In the genomic region with DNA sequence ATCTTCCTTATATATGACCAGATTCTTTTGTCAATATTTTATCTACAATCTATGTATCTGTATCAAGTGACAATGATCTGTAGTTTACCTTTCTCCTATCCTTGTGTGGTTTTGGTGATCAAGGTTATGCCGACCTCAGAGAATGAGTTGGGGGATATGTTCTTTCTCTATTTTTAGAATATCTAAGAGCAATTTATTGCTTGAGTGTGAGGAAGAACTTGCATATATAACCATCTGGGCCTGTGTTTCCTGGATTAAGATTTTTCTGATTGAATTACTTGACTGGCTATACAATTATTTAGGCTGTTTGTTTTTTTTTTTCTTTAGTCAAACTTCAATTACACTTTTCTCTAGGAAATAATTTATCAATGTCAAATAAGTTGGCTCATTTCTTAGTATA, we compare ENCODE assay signal across 29 cellular contexts. TPM values are rescaled to one million over a fixed set of nuclear protein-coding genes. Genes with fewer than 3 reads are reported as not detected.
DNase-seq lines count a peak whose midpoint lies in the region; ATAC-seq, FAIRE-seq and TF ChIP-seq lines count a peak whose summit lies in the region.
"Had no signal": no experiment of that assay in that cellular context is flagged by ENCODE, and none has a peak within 500 bp of the region (broad histone marks: within the 10 kb centered on the region; RNA-seq: fewer than 3 reads in every experiment).

No MANE protein-coding gene starts in this region.

- TF ChIP-seq CTCF in astrocyte (IDR thresholded peaks at IDR 0.05; ENCODE audit: insufficient read depth, low read depth, low read length) (no peak), K562 (IDR thresholded peaks at IDR 0.05 in 2 of 3, conservative IDR thresholded peaks at IDR 0.05 in 1 of 3; ENCODE audit: insufficient read depth in 2 of 3, low read depth in 1 of 3, low read length in 3 of 3) (no peak), kidney (IDR thresholded peaks at IDR 0.05; ENCODE audit: borderline replicate concordance, extremely low read depth, insufficient read depth) (no peak)

- H2BK5ac ChIP-seq in mesendoderm (ENCODE audit: low read length): no peak overlapping the region
- no peak overlapping the region for H2BK5ac ChIP-seq in trophoblast cell (ENCODE audit: low read depth, low read length, poor library complexity)

- no peak overlapping the region for H4K8ac ChIP-seq in mesendoderm (ENCODE audit: low read depth, low read length)
- no peak overlapping the region for H4K8ac ChIP-seq in trophoblast cell (ENCODE audit: low read depth, low read length)

- no peaks in the 10 kb centered on the region for H3K27me3 Mint-ChIP-seq in activated T-helper 17 cell treated with anti-CD3 and anti-CD28 coated beads, Interleukin-2, amount 50 U/mL, for 72 hours
- no peaks in the 10 kb centered on the region for H3K27me3 Mint-ChIP-seq in astrocyte (ENCODE audit: low read depth, unreplicated experiment)
- H3K27me3 Mint-ChIP-seq: CD4-positive, alpha-beta memory T cell; CD4-positive, CD25-positive, alpha-beta regulatory T cell; CD8-positive, alpha-beta memory T cell had no signal

- H3K18ac ChIP-seq in mesendoderm (ENCODE audit: low read length): no peak overlapping the region
- no peak overlapping the region for H3K18ac ChIP-seq in trophoblast cell (ENCODE audit: low read length)

- no peak overlapping the region for H4K5ac ChIP-seq in mesendoderm (ENCODE audit: low read length)

- 87% methylated on average over 1 of the region's 1 CpG for WGBS in K562 (ENCODE audit: insufficient coverage, low coverage, missing lambda C conversion rate)
- whole genome bisulfite sequencing in mesendoderm (ENCODE audit: extremely low coverage, insufficient coverage, low lambda C conversion rate): no CpG with 5 or more reads among the region's 1 CpG
- WGBS in trophoblast cell (ENCODE audit: extremely low coverage, insufficient coverage, insufficient read length): no CpG with 5 or more reads among the region's 1 CpG

- POLR2A ChIA-PET in K562 (lab: Yijun Ruan, JAX): interaction anchor here (0.7 to 13.6 kb wide), 8 partner anchors 8 to 284 kb away, joined by 3 to 148 read pairs (median 26); a partner anchor contains a TSS

- H2AFZ ChIP-seq in astrocyte (ENCODE audit: low read depth, low read length) (no peak overlapping the region), K562 (ENCODE audit: low read depth, low read length) (no peak overlapping the region), trophoblast cell (ENCODE audit: insufficient read depth, low read length, poor library complexity) (no peak overlapping the region)

- H2BK120ac ChIP-seq in mesendoderm (ENCODE audit: low read depth, low read length) (no peak overlapping the region), trophoblast cell (ENCODE audit: insufficient read depth, low read length, poor library complexity) (no peak overlapping the region)

- no peaks in the 10 kb centered on the region for H3K79me1 ChIP-seq in mesendoderm (ENCODE audit: low read length)
- peaks cover 2% of the 10 kb centered on the region for H3K79me1 ChIP-seq in trophoblast cell (ENCODE audit: low read length)

- TF ChIP-seq EP300 in K562 (IDR thresholded peaks at IDR 0.05; ENCODE audit: low read length): no peak

- H2AK5ac ChIP-seq in mesendoderm (ENCODE audit: low read length): no peak overlapping the region
- H2AK5ac ChIP-seq in trophoblast cell (ENCODE audit: low read length): no peak overlapping the region

- H3K4me1 ChIP-seq in astrocyte (ENCODE audit: insufficient read depth, low read length) (peaks cover 5% of the 10 kb centered on the region), K562 (replicated peaks in 1 of 2; ENCODE audit: control insufficient read depth in 2 of 2, insufficient read depth in 2 of 2, low read length in 2 of 2) (no peaks in the 10 kb centered on the region), kidney (ENCODE audit: control insufficient read depth in 1 of 2, insufficient read depth in 1 of 2, low read depth in 1 of 2, low read length in 2 of 2) (no peaks in the 10 kb centered on the region), mesendoderm (ENCODE audit: control insufficient read depth, low read depth, low read length) (no peaks in the 10 kb centered on the region), trophoblast cell (ENCODE audit: control insufficient read depth in 1 of 2, insufficient read depth in 2 of 2, low read length in 2 of 2) (peaks cover 7 to 11% of the 10 kb centered on the region in 2 experiments)
- H3K4me1 ChIP-seq: BE2C had no signal

- ATAC-seq in activated T-helper 17 cell treated with anti-CD3 and anti-CD28 coated beads, Interleukin-2, amount 50 U/mL, for 72 hours (replicated peaks): no peak
- ATAC-seq in K562: no peak

- H3K23ac ChIP-seq in mesendoderm (ENCODE audit: low read length) (no peak overlapping the region), trophoblast cell (ENCODE audit: low read length) (no peak overlapping the region)

- intact Hi-C loops in K562 (cut with micrococcal nuclease): no loop called here
- intact Hi-C loops in kidney (cut with DNase I): no loop called here

- H3K56ac ChIP-seq in mesendoderm (ENCODE audit: low read length): no peak overlapping the region

- no peak overlapping the region for H2BK15ac ChIP-seq in mesendoderm (replicated peaks; ENCODE audit: low read depth)

- in situ Hi-C loops in K562 (cut with MboI): no loop called here

- TF ChIP-seq RAD21 in K562 (CRISPR knock-in tag; conservative IDR thresholded peaks at IDR 0.05 in 1 of 2, IDR thresholded peaks at IDR 0.05 in 1 of 2): no peak

- no peak overlapping the region for H4K12ac ChIP-seq in trophoblast cell (ENCODE audit: low read depth, low read length)

- H3K4ac ChIP-seq in mesendoderm (ENCODE audit: low read depth, low read length) (no peak overlapping the region), trophoblast cell (ENCODE audit: low read depth, low read length) (no peak overlapping the region)

- peaks cover 24% of the 10 kb centered on the region for H4K20me1 ChIP-seq in astrocyte (ENCODE audit: insufficient read depth, low read length)
- 0 out of 2 replicates have a peak, but pooled peaks cover 3% of the 10 kb centered on the region for H4K20me1 ChIP-seq in K562 (replicated peaks; ENCODE audit: control insufficient read depth, insufficient read depth, low read length)

- H4K91ac ChIP-seq in trophoblast cell (ENCODE audit: low read depth, low read length): no peak overlapping the region

- no peaks in the 10 kb centered on the region for H3K9me1 ChIP-seq in K562 (ENCODE audit: control insufficient read depth, insufficient read depth, low read length)

- H3K9me3 ChIP-seq in astrocyte (ENCODE audit: insufficient read depth, low read depth, low read length) (no peaks in the 10 kb centered on the region), K562 (replicated peaks; ENCODE audit: control insufficient read depth, insufficient read depth, low read depth, low read length) (no peaks in the 10 kb centered on the region), kidney (ENCODE audit: control insufficient read depth in 1 of 2, low read length in 2 of 2) (no peaks in the 10 kb centered on the region), trophoblast cell (ENCODE audit: insufficient read depth, low read depth, low read length) (no peaks in the 10 kb centered on the region)
- H3K9me3 ChIP-seq: BE2C, BLaER1 had no signal

- no peaks in the 10 kb centered on the region for H3K4me1 Mint-ChIP-seq in activated T-helper 17 cell treated with anti-CD3 and anti-CD28 coated beads, Interleukin-2, amount 50 U/mL, for 72 hours
- peaks cover 8% of the 10 kb centered on the region for H3K4me1 Mint-ChIP-seq in astrocyte (ENCODE audit: low read depth, unreplicated experiment)
- H3K4me1 Mint-ChIP-seq: CD14-positive monocyte; CD8-positive, alpha-beta memory T cell had no signal

- H3K36me3 ChIP-seq in astrocyte (ENCODE audit: insufficient read depth, low read length): peaks cover 34% of the 10 kb centered on the region
- peaks cover 96% of the 10 kb centered on the region for H3K36me3 ChIP-seq in K562 (ENCODE audit: control insufficient read depth, insufficient read depth, low read length)
- H3K36me3 ChIP-seq in kidney (ENCODE audit: control insufficient read depth in 1 of 2, insufficient read depth in 2 of 2, low read length in 2 of 2): peaks cover 33 to 46% of the 10 kb centered on the region in 2 donors
- H3K36me3 ChIP-seq in mesendoderm (ENCODE audit: control insufficient read depth, insufficient read depth, low read length): peaks cover 11% of the 10 kb centered on the region
- H3K36me3 ChIP-seq in trophoblast cell (ENCODE audit: control insufficient read depth in 1 of 2, insufficient read depth in 2 of 2, low read length in 2 of 2): peaks cover 33 to 40% of the 10 kb centered on the region in 2 experiments

- H3K27me3 ChIP-seq in astrocyte (ENCODE audit: insufficient read depth, low read length) (no peaks in the 10 kb centered on the region), K562 (ENCODE audit: control insufficient read depth in 2 of 2, insufficient read depth in 2 of 2, low read length in 2 of 2) (no peaks in the 10 kb centered on the region), mesendoderm (ENCODE audit: insufficient read depth, low read length, poor library complexity) (no peaks in the 10 kb centered on the region), trophoblast cell (ENCODE audit: insufficient read depth, low read length) (no peaks in the 10 kb centered on the region)
- H3K27me3 ChIP-seq: BE2C, BLaER1 had no signal

- no peak overlapping the region for H2BK12ac ChIP-seq in trophoblast cell (ENCODE audit: low read length)

- no peak overlapping the region for H3K4me3 Mint-ChIP-seq in activated T-helper 17 cell treated with anti-CD3 and anti-CD28 coated beads, Interleukin-2, amount 50 U/mL, for 72 hours
- H3K4me3 Mint-ChIP-seq in astrocyte (ENCODE audit: unreplicated experiment): no peak overlapping the region
- H3K4me3 Mint-ChIP-seq: CD14-positive monocyte; CD4-positive, alpha-beta memory T cell; CD4-positive, CD25-positive, alpha-beta regulatory T cell; CD8-positive, alpha-beta memory T cell had no signal

- H3K27ac ChIP-seq in astrocyte (ENCODE audit: low read depth, low read length) (no peak overlapping the region), K562 (ENCODE audit: extremely low read depth, low read depth, low read length) (no peak overlapping the region), kidney (ENCODE audit: low read depth in 2 of 2, low read length in 2 of 2) (no peak overlapping the region), mesendoderm (ENCODE audit: low read depth, low read length) (no peak overlapping the region), trophoblast cell (ENCODE audit: low read depth, low read length) (no peak overlapping the region)
- H3K27ac ChIP-seq: BLaER1 had no signal

- no TSS peak for BruUV-seq in K562 (replicated peaks; lab: Mats Ljungman, UMichigan)

- H3K4me3 ChIP-seq in astrocyte (ENCODE audit: insufficient read depth, low read depth, low read length) (no peak overlapping the region), K562 (no peak overlapping the region), kidney (ENCODE audit: low read length in 2 of 2) (no peak overlapping the region), mesendoderm (ENCODE audit: low read length) (no peak overlapping the region), trophoblast cell (ENCODE audit: low read depth, low read length) (no peak overlapping the region)
- H3K4me3 ChIP-seq: BLaER1 had no signal

- no peaks in the 10 kb centered on the region for H3K9me3 Mint-ChIP-seq in activated T-helper 17 cell treated with anti-CD3 and anti-CD28 coated beads, Interleukin-2, amount 50 U/mL, for 72 hours
- no peaks in the 10 kb centered on the region for H3K9me3 Mint-ChIP-seq in astrocyte (ENCODE audit: unreplicated experiment)
- H3K9me3 Mint-ChIP-seq: CD14-positive monocyte; CD4-positive, alpha-beta memory T cell; CD4-positive, CD25-positive, alpha-beta regulatory T cell; CD8-positive, alpha-beta memory T cell had no signal

- TF ChIP-seq POLR2A in K562 (conservative IDR thresholded peaks at IDR 0.05): no peak

- FAIRE-seq in astrocyte (lab: Jason Lieb, UNC) (peak; percentile 17), K562 (lab: Jason Lieb, UNC) (no peak), kidney (lab: Jason Lieb, UNC) (peak; percentile 51)
- FAIRE-seq: A204.1, GM12892, GM18507, GM19239 had no signal

- H3K79me2 ChIP-seq in astrocyte (ENCODE audit: insufficient read depth, low read length) (no peaks in the 10 kb centered on the region), K562 (ENCODE audit: control insufficient read depth, insufficient read depth, low read length) (no peaks in the 10 kb centered on the region), mesendoderm (ENCODE audit: control insufficient read depth, insufficient read depth, low read length) (no peaks in the 10 kb centered on the region), trophoblast cell (ENCODE audit: control insufficient read depth, insufficient read depth, low read length, poor library complexity) (no peaks in the 10 kb centered on the region)

- H3K4me2 ChIP-seq in astrocyte (ENCODE audit: low read length): no peak overlapping the region
- no peak overlapping the region for H3K4me2 ChIP-seq in K562 (ENCODE audit: insufficient read depth, low read length)
- no peak overlapping the region for H3K4me2 ChIP-seq in mesendoderm (ENCODE audit: low read length)
- no peak overlapping the region for H3K4me2 ChIP-seq in trophoblast cell (ENCODE audit: low read length)
- H3K4me2 ChIP-seq: BLaER1 had no signal

- H3K9ac ChIP-seq in astrocyte (ENCODE audit: low read length): no peak overlapping the region
- H3K9ac ChIP-seq in K562 (ENCODE audit: insufficient read depth in 1 of 2, low read depth in 2 of 2, low read length in 2 of 2): no peak overlapping the region
- no peak overlapping the region for H3K9ac ChIP-seq in kidney (ENCODE audit: low read length in 2 of 2)
- H3K9ac ChIP-seq in mesendoderm (ENCODE audit: low read length): no peak overlapping the region
- no peak overlapping the region for H3K9ac ChIP-seq in trophoblast cell (ENCODE audit: low read length)
- H3K9ac ChIP-seq: BLaER1 had no signal

- peak overlapping the region; percentile 50 for H3K27ac Mint-ChIP-seq in activated T-helper 17 cell treated with anti-CD3 and anti-CD28 coated beads, Interleukin-2, amount 50 U/mL, for 72 hours
- H3K27ac Mint-ChIP-seq in astrocyte (ENCODE audit: unreplicated experiment): no peak overlapping the region

- no peak overlapping the region for H3K14ac ChIP-seq in trophoblast cell (ENCODE audit: low read length)

- no peak for DNase-seq in astrocyte (ENCODE audit: low read depth)
- no peak for DNase-seq in K562 (ENCODE audit: extremely low read depth in 1 of 4, low spot score in 3 of 4)
- no peak for DNase-seq in kidney
- no peak for DNase-seq in mesendoderm
- DNase-seq in trophoblast cell: no peak
- DNase-seq in GM03348 (ENCODE audit: low spot score): no peak
- DNase-seq in NCI-H1105 (lab: John Stamatoyannopoulos, UW): no peak
- DNase-seq: 8988T; ACHN; BE2C; C1 segment of cervical spinal cord; CD4-positive, alpha-beta memory T cell; CD4-positive, CD25-positive, alpha-beta regulatory T cell; CD8-positive, alpha-beta memory T cell; COR-L47; DMS 273 treated with DMSO at 0.1 percent for 48 hours; DMS153; DMS53; DMS79; DND-41; EL; GDM1 had no signal

- CTCF ChIA-PET in K562 (lab: Yijun Ruan, JAX; ENCODE audit: low intra/inter-chr PET ratio): no interaction called here

- peaks cover 97% of the 10 kb centered on the region for H3K36me3 Mint-ChIP-seq in activated T-helper 17 cell treated with anti-CD3 and anti-CD28 coated beads, Interleukin-2, amount 50 U/mL, for 72 hours (ENCODE audit: low read depth)
- peaks cover 13% of the 10 kb centered on the region for H3K36me3 Mint-ChIP-seq in astrocyte (ENCODE audit: low read depth, unreplicated experiment)

RNA-seq across cellular contexts. Expression of a gene that starts 14.0 kb away (rescaled TPM):
- total RNA-seq in activated T-helper 17 cell treated with anti-CD3 and anti-CD28 coated beads, Interleukin-2, amount 50 U/mL, for 72 hours: 10 to 100 TPM; 18.6 to 21.7 TPM
- total RNA-seq in astrocyte (11.9 and 14.5 TPM in 2 replicates), K562 (2014; rRNA removed) (94.7 and 124 TPM in 2 replicates), K562 (2014; rRNA removed; fragmentation: Illumina TruSeq; extraction: Trizol) (57.2 and 59.5 TPM in 2 replicates), K562 (2015; rRNA removed; fragmentation: Illumina TruSeq; extraction: Trizol) (61.3 and 63.2 TPM in 2 replicates), K562 (2021) (66.8 and 68.0 TPM in 2 replicates), kidney (27.1 TPM)
- total RNA-seq in K562 (2011; cell fraction: chromatin; rRNA removed; ENCODE audit: low replicate concordance): 119 and 122 TPM in 2 replicates
- total RNA-seq in K562 (2011; cell fraction: nucleolus; rRNA removed): 71.8 and 76.0 TPM in 2 replicates
- 107 and 142 TPM in 2 replicates for total RNA-seq in K562 (2011; cell fraction: nucleoplasm; rRNA removed)
- polyA plus RNA-seq in K562 (2011; rRNA removed) (139 and 244 TPM in 2 replicates), K562 (2014; fragmentation: Illumina TruSeq; extraction: Trizol) (68.6 and 73.5 TPM in 2 replicates), K562 (2014; fragmentation: Nextera tagmentation; extraction: Ambion mirVana) (10 to 100 TPM; 20.4 to 25.9 TPM), K562 (2014; rRNA removed) (112 and 121 TPM in 2 replicates), kidney (ENCODE audit: insufficient read depth, low read depth, low replicate concordance) (54.4 TPM)
- polyA plus RNA-seq in K562 (2011; cell fraction: cytosol; rRNA removed): 164 and 257 TPM in 2 replicates
- 71.0 and 99.7 TPM in 2 replicates for polyA plus RNA-seq in K562 (2011; cell fraction: nucleus; rRNA removed)
- polyA plus RNA-seq in K562 (2012): 87.8 and 120 TPM in 2 replicates
- polyA minus RNA-seq in K562 (2011; rRNA and poly(A)+ RNA removed): 116 and 185 TPM in 2 replicates
- polyA minus RNA-seq in K562 (2011; cell fraction: cytosol; rRNA and poly(A)+ RNA removed): 49.4 and 80.5 TPM in 2 replicates
- 24.9 and 58.9 TPM in 2 replicates for polyA minus RNA-seq in K562 (2011; cell fraction: nucleus; rRNA and poly(A)+ RNA removed)
- polyA plus RNA-seq in mesendoderm (2013, experiment 1 of 2): 15.7 TPM
- polyA plus RNA-seq in mesendoderm (2013, experiment 2 of 2): 15.7 TPM
- polyA plus RNA-seq in trophoblast cell (2013): 17.3 and 18.3 TPM in 2 replicates

RNA-seq across cellular contexts. Expression of a gene that starts 17.5 kb away (rescaled TPM):
- total RNA-seq in activated T-helper 17 cell treated with anti-CD3 and anti-CD28 coated beads, Interleukin-2, amount 50 U/mL, for 72 hours: 10 to 100 TPM; 56.0 to 93.5 TPM
- total RNA-seq in astrocyte (92.7 and 105 TPM in 2 replicates), K562 (2014; rRNA removed) (238 and 290 TPM in 2 replicates), K562 (2014; rRNA removed; fragmentation: Illumina TruSeq; extraction: Trizol) (361 and 365 TPM in 2 replicates), K562 (2015; rRNA removed; fragmentation: Illumina TruSeq; extraction: Trizol) (330 and 363 TPM in 2 replicates), K562 (2021) (284 and 307 TPM in 2 replicates), kidney (56.2 TPM)
- 307 and 375 TPM in 2 replicates for total RNA-seq in K562 (2011; cell fraction: chromatin; rRNA removed; ENCODE audit: low replicate concordance)
- total RNA-seq in K562 (2011; cell fraction: nucleolus; rRNA removed): 219 and 230 TPM in 2 replicates
- total RNA-seq in K562 (2011; cell fraction: nucleoplasm; rRNA removed): 278 and 374 TPM in 2 replicates
- polyA plus RNA-seq in K562 (2011; rRNA removed) (428 and 564 TPM in 2 replicates), K562 (2014; fragmentation: Illumina TruSeq; extraction: Trizol) (551 and 645 TPM in 2 replicates), K562 (2014; fragmentation: Nextera tagmentation; extraction: Ambion mirVana) (100 to 1,000 TPM; 503 to 627 TPM), K562 (2014; rRNA removed) (321 and 446 TPM in 2 replicates), kidney (ENCODE audit: insufficient read depth, low read depth, low replicate concordance) (67.8 TPM)
- 516 and 625 TPM in 2 replicates for polyA plus RNA-seq in K562 (2011; cell fraction: cytosol; rRNA removed)
- polyA plus RNA-seq in K562 (2011; cell fraction: nucleus; rRNA removed): 577 and 723 TPM in 2 replicates
- polyA plus RNA-seq in K562 (2012): 381 and 502 TPM in 2 replicates
- 432 and 439 TPM in 2 replicates for polyA minus RNA-seq in K562 (2011; rRNA and poly(A)+ RNA removed)
- polyA minus RNA-seq in K562 (2011; cell fraction: cytosol; rRNA and poly(A)+ RNA removed): 143 and 172 TPM in 2 replicates
- polyA minus RNA-seq in K562 (2011; cell fraction: nucleus; rRNA and poly(A)+ RNA removed): 99.8 and 195 TPM in 2 replicates
- 115 TPM for polyA plus RNA-seq in mesendoderm (2013, experiment 1 of 2)
- polyA plus RNA-seq in mesendoderm (2013, experiment 2 of 2): 113 TPM
- 132 TPM in 2 replicates for polyA plus RNA-seq in trophoblast cell (2013)

RNA-seq across cellular contexts. Expression of a gene that starts 18.2 kb away (rescaled TPM):
- 10 to 100 TPM; 64.2 to 99.9 TPM for total RNA-seq in activated T-helper 17 cell treated with anti-CD3 and anti-CD28 coated beads, Interleukin-2, amount 50 U/mL, for 72 hours
- total RNA-seq in astrocyte (1.3 and 2.1 TPM in 2 replicates), K562 (2014; rRNA removed) (415 and 450 TPM in 2 replicates), K562 (2014; rRNA removed; fragmentation: Illumina TruSeq; extraction: Trizol) (263 and 295 TPM in 2 replicates), K562 (2015; rRNA removed; fragmentation: Illumina TruSeq; extraction: Trizol) (239 and 251 TPM in 2 replicates), K562 (2021) (312 and 319 TPM in 2 replicates), kidney (1.1 TPM)
- total RNA-seq in K562 (2011; cell fraction: chromatin; rRNA removed; ENCODE audit: low replicate concordance): 810 and 853 TPM in 2 replicates
- 339 and 346 TPM in 2 replicates for total RNA-seq in K562 (2011; cell fraction: nucleolus; rRNA removed)
- total RNA-seq in K562 (2011; cell fraction: nucleoplasm; rRNA removed): 307 and 398 TPM in 2 replicates
- polyA plus RNA-seq in K562 (2011; rRNA removed) (580 and 584 TPM in 2 replicates), K562 (2014; fragmentation: Illumina TruSeq; extraction: Trizol) (412 and 430 TPM in 2 replicates), K562 (2014; fragmentation: Nextera tagmentation; extraction: Ambion mirVana) (100 to 1,000 TPM; 276 to 465 TPM), K562 (2014; rRNA removed) (410 and 427 TPM in 2 replicates), kidney (ENCODE audit: insufficient read depth, low read depth, low replicate concordance) (0.32 TPM)
- polyA plus RNA-seq in K562 (2011; cell fraction: cytosol; rRNA removed): 370 and 430 TPM in 2 replicates
- 642 and 944 TPM in 2 replicates for polyA plus RNA-seq in K562 (2011; cell fraction: nucleus; rRNA removed)
- 267 and 326 TPM in 2 replicates for polyA plus RNA-seq in K562 (2012)
- polyA minus RNA-seq in K562 (2011; rRNA and poly(A)+ RNA removed): 415 and 540 TPM in 2 replicates
- 153 and 162 TPM in 2 replicates for polyA minus RNA-seq in K562 (2011; cell fraction: cytosol; rRNA and poly(A)+ RNA removed)
- 185 and 445 TPM in 2 replicates for polyA minus RNA-seq in K562 (2011; cell fraction: nucleus; rRNA and poly(A)+ RNA removed)
- polyA plus RNA-seq in mesendoderm (2013, experiment 1 of 2): 20.0 TPM
- polyA plus RNA-seq in mesendoderm (2013, experiment 2 of 2): 20.5 TPM
- polyA plus RNA-seq in trophoblast cell (2013): 13.0 and 13.1 TPM in 2 replicates
- polyA plus RNA-seq: CD14-positive monocyte had no signal

RNA-seq across cellular contexts. Expression of a gene that starts 29.2 kb away (rescaled TPM):
- total RNA-seq in activated T-helper 17 cell treated with anti-CD3 and anti-CD28 coated beads, Interleukin-2, amount 50 U/mL, for 72 hours: 10 to 100 TPM; 11.8 to 25.7 TPM
- total RNA-seq in astrocyte (34.7 and 36.9 TPM in 2 replicates), K562 (2014; rRNA removed) (160 and 182 TPM in 2 replicates), K562 (2014; rRNA removed; fragmentation: Illumina TruSeq; extraction: Trizol) (208 and 209 TPM in 2 replicates), K562 (2015; rRNA removed; fragmentation: Illumina TruSeq; extraction: Trizol) (181 and 198 TPM in 2 replicates), K562 (2021) (132 and 144 TPM in 2 replicates), kidney (30.0 TPM)
- total RNA-seq in K562 (2011; cell fraction: chromatin; rRNA removed; ENCODE audit: low replicate concordance): 13.9 and 26.1 TPM in 2 replicates
- total RNA-seq in K562 (2011; cell fraction: nucleolus; rRNA removed): 29.0 and 32.5 TPM in 2 replicates
- total RNA-seq in K562 (2011; cell fraction: nucleoplasm; rRNA removed): 25.1 and 32.0 TPM in 2 replicates
- polyA plus RNA-seq in K562 (2011; rRNA removed) (175 and 219 TPM in 2 replicates), K562 (2014; fragmentation: Illumina TruSeq; extraction: Trizol) (197 and 237 TPM in 2 replicates), K562 (2014; fragmentation: Nextera tagmentation; extraction: Ambion mirVana) (100 to 1,000 TPM; 601 to 652 TPM), K562 (2014; rRNA removed) (223 TPM in 2 replicates), kidney (ENCODE audit: insufficient read depth, low read depth, low replicate concordance) (89.2 TPM)
- 88.3 and 113 TPM in 2 replicates for polyA plus RNA-seq in K562 (2011; cell fraction: cytosol; rRNA removed)
- polyA plus RNA-seq in K562 (2011; cell fraction: nucleus; rRNA removed): 34.6 and 66.5 TPM in 2 replicates
- 159 TPM in 2 replicates for polyA plus RNA-seq in K562 (2012)
- 52.5 and 73.2 TPM in 2 replicates for polyA minus RNA-seq in K562 (2011; rRNA and poly(A)+ RNA removed)
- polyA minus RNA-seq in K562 (2011; cell fraction: cytosol; rRNA and poly(A)+ RNA removed): 31.3 and 34.3 TPM in 2 replicates
- polyA minus RNA-seq in K562 (2011; cell fraction: nucleus; rRNA and poly(A)+ RNA removed): 12.0 and 31.3 TPM in 2 replicates
- 20.6 TPM for polyA plus RNA-seq in mesendoderm (2013, experiment 1 of 2)
- polyA plus RNA-seq in mesendoderm (2013, experiment 2 of 2): 21.9 TPM
- 22.4 and 23.6 TPM in 2 replicates for polyA plus RNA-seq in trophoblast cell (2013)

RNA-seq across cellular contexts. Expression of a gene that starts 30.0 kb away (rescaled TPM):
- 10 to 100 TPM; 21.4 to 45.6 TPM for total RNA-seq in activated T-helper 17 cell treated with anti-CD3 and anti-CD28 coated beads, Interleukin-2, amount 50 U/mL, for 72 hours
- total RNA-seq in astrocyte: 31.1 and 31.4 TPM in 2 replicates
- total RNA-seq in K562 (2011; cell fraction: chromatin; rRNA removed; ENCODE audit: low replicate concordance): 103 and 120 TPM in 2 replicates
- 79.7 and 81.6 TPM in 2 replicates for total RNA-seq in K562 (2011; cell fraction: nucleolus; rRNA removed)
- 66.5 and 67.1 TPM in 2 replicates for total RNA-seq in K562 (2011; cell fraction: nucleoplasm; rRNA removed)
- 58.3 and 70.6 TPM in 2 replicates for total RNA-seq in K562 (2014; rRNA removed)
- 53.9 and 54.0 TPM in 2 replicates for total RNA-seq in K562 (2014; rRNA removed; fragmentation: Illumina TruSeq; extraction: Trizol)
- total RNA-seq in K562 (2015; rRNA removed; fragmentation: Illumina TruSeq; extraction: Trizol): 57.5 and 58.4 TPM in 2 replicates
- 115 and 132 TPM in 2 replicates for total RNA-seq in K562 (2021)
- 71.7 and 82.2 TPM in 2 replicates for polyA plus RNA-seq in K562 (2011; rRNA removed)
- polyA plus RNA-seq in K562 (2011; cell fraction: cytosol; rRNA removed): 105 and 109 TPM in 2 replicates
- polyA plus RNA-seq in K562 (2011; cell fraction: nucleus; rRNA removed): 104 and 124 TPM in 2 replicates
- 91.6 and 91.8 TPM in 2 replicates for polyA plus RNA-seq in K562 (2012)
- polyA plus RNA-seq in K562 (2014; fragmentation: Illumina TruSeq; extraction: Trizol): 106 and 114 TPM in 2 replicates
- 1 to 10 TPM in 1 of 2 experiments, under 1 TPM in 1; 0.96 to 1.2 TPM for polyA plus RNA-seq in K562 (2014; fragmentation: Nextera tagmentation; extraction: Ambion mirVana)
- 80.0 and 80.8 TPM in 2 replicates for polyA plus RNA-seq in K562 (2014; rRNA removed)
- polyA minus RNA-seq in K562 (2011; rRNA and poly(A)+ RNA removed): 93.7 and 126 TPM in 2 replicates
- polyA minus RNA-seq in K562 (2011; cell fraction: cytosol; rRNA and poly(A)+ RNA removed): 65.3 and 93.4 TPM in 2 replicates
- polyA minus RNA-seq in K562 (2011; cell fraction: nucleus; rRNA and poly(A)+ RNA removed): 30.3 and 61.3 TPM in 2 replicates
- total RNA-seq in kidney: 26.8 TPM
- polyA plus RNA-seq in kidney (ENCODE audit: insufficient read depth, low read depth, low replicate concordance): 18.5 TPM
- 33.7 TPM for polyA plus RNA-seq in mesendoderm (2013, experiment 1 of 2)
- 34.4 TPM for polyA plus RNA-seq in mesendoderm (2013, experiment 2 of 2)
- polyA plus RNA-seq in trophoblast cell (2013): 13.1 and 13.7 TPM in 2 replicates

Comparison
In these comparisons a context has a peak if more than half of its experiments do, and no peak if none do; other contexts are left out.
1. RNA of a gene that starts 18.2 kb away (total RNA-seq): 239 to 853 TPM in K562 and 64.2 to 99.9 TPM in activated T-helper 17 cell treated with anti-CD3 and anti-CD28 coated beads, Interleukin-2, amount 50 U/mL, for 72 hours; 1.3 to 2.1 TPM in astrocyte and 1.1 TPM in kidney (single experiment); every median in the first group is over 10 times any median in the second.